In the genomic region with DNA sequence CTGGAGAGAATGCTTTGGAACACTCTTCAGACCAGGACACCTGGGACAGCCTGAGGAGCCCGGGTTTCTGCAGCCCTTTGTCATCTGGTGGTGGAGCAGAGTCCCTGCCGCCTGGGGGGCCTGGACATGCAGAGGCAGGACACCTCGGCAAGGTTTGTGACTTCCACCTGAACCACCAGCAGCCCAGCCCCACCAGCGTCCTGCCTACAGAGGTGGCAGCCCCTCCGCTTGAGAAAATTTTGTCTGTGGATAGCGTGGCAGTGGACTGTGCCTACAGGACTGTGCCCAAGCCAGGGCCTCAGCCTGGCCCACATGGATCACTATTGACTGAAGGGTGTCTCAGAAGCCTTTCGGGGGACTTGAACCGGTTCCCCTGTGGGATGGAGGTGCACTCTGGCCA, we compare ENCODE assay signal across 14 cellular contexts.
"Had no signal": no experiment of that assay in that cellular context is flagged by ENCODE, and none has a peak within 500 bp of the region (broad histone marks: within the 10 kb centered on the region; RNA-seq: fewer than 3 reads in every experiment).

No MANE protein-coding gene starts in this region.

- ATAC-seq: activated T-helper 17 cell treated with anti-CD3 and anti-CD28 coated beads, Interleukin-2, amount 50 U/mL, for 72 hours; esophagus mucosa; natural killer cell had no signal

- H3K36me3 Mint-ChIP-seq: natural killer cell had no signal

- H3K4me1 Mint-ChIP-seq: activated T-helper 17 cell treated with anti-CD3 and anti-CD28 coated beads, Interleukin-2, amount 50 U/mL, for 72 hours; natural killer cell had no signal

- H3K27ac Mint-ChIP-seq: activated T-helper 17 cell treated with anti-CD3 and anti-CD28 coated beads, Interleukin-2, amount 50 U/mL, for 72 hours; natural killer cell; stimulated activated naive CD8-positive, alpha-beta T cell treated with anti-CD3 and anti-CD28 coated beads, Interleukin-15, Interleukin-2, amounts not matched to agents 100 ng/mL and 50 ng/mL, for 24 hours had no signal

- H3K4me1 ChIP-seq: adrenal gland, colonic mucosa, left ventricle myocardium inferior had no signal

- H3K9me3 ChIP-seq: adrenal gland, colonic mucosa, left ventricle myocardium inferior, thoracic aorta had no signal

- H3K27me3 Mint-ChIP-seq: activated T-helper 17 cell treated with anti-CD3 and anti-CD28 coated beads, Interleukin-2, amount 50 U/mL, for 72 hours; stimulated activated naive CD8-positive, alpha-beta T cell treated with anti-CD3 and anti-CD28 coated beads, Interleukin-15, Interleukin-2, amounts not matched to agents 100 ng/mL and 50 ng/mL, for 24 hours had no signal

- H3K4me3 ChIP-seq: adrenal gland, colonic mucosa, left ventricle myocardium inferior, thoracic aorta had no signal

- H3K4me3 Mint-ChIP-seq: activated T-helper 17 cell treated with anti-CD3 and anti-CD28 coated beads, Interleukin-2, amount 50 U/mL, for 72 hours; natural killer cell; stimulated activated naive CD8-positive, alpha-beta T cell treated with anti-CD3 and anti-CD28 coated beads, Interleukin-15, Interleukin-2, amounts not matched to agents 100 ng/mL and 50 ng/mL, for 24 hours had no signal

- H3K27ac ChIP-seq: adrenal gland, colonic mucosa, left ventricle myocardium inferior, thoracic aorta, WERI-Rb-1 had no signal

- H3K9me3 Mint-ChIP-seq: activated T-helper 17 cell treated with anti-CD3 and anti-CD28 coated beads, Interleukin-2, amount 50 U/mL, for 72 hours; natural killer cell; stimulated activated naive CD8-positive, alpha-beta T cell treated with anti-CD3 and anti-CD28 coated beads, Interleukin-15, Interleukin-2, amounts not matched to agents 100 ng/mL and 50 ng/mL, for 24 hours had no signal

- DNase-seq: activated CD4-positive, alpha-beta T cell treated with anti-CD3 and anti-CD28 coated beads, Interleukin-2, amount 50 U/mL, for 48 hours; activated naive CD4-positive, alpha-beta T cell treated with anti-CD3 and anti-CD28 coated beads, Interleukin-2, amount 50 U/mL, for 16 hours; adrenal gland; colonic mucosa; left ventricle myocardium inferior; mesenchymal stem cell; natural killer cell; nucleus accumbens; stimulated activated CD4-positive, alpha-beta T cell treated with anti-CD3 and anti-CD28 coated beads, Interleukin-4, amount 100 ng/mL, for 24 hours; WERI-Rb-1 had no signal

- H3K36me3 ChIP-seq: colonic mucosa had no signal

- H3K27me3 ChIP-seq: adrenal gland, colonic mucosa had no signal
